8 cellular contexts compared by ENCODE assay signal in the genomic region with DNA sequence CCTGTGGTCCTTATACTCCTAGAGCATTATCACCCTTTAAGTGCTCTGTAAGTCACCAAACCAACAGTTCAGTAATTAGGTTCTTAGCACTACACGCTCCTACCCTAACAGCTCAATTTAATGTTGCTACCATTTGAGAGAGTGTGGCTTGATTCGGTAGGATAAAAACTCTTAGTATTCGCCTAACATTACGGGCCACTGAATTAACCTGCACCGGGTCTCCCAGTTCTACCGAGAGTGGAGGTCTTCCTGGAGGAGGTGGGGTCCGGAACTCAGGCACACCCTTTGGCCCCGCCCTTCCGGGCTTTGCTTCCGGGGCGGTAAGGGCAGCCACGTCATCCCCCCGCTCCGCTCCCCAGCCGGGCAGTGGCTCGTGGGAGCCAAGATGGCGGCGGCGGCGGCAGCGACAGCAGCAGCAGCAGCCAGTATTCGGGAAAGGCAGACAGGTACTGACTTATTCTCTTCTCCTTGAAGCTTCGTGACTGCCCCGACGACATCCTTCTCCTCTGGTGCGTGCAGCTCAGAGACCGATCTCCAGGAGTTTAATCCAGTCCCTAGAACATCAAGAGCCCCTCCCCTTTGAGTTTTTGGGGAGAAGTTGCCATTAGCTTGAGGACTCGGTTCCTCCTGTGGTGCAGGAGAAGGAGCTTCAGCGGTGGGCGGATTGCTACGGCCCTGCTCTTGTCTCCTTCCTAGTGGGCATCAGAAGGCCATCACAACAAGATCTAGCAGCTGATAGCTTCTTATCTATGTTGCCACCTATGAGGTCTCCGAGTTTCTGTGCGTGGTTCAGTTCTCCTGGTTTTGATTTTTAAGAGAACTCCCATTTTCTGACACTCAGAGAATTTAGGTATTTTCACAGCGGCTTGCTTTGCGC. TPM values are rescaled to one million over a fixed set of nuclear protein-coding genes. Genes with fewer than 3 reads are reported as not detected.
A peak's percentile ranks its signal among the peaks of the same experiment; 100 is the strongest.
DNase-seq lines count a peak whose midpoint lies in the region; ATAC-seq and TF ChIP-seq lines count a peak whose summit lies in the region.

A gene with protein sequence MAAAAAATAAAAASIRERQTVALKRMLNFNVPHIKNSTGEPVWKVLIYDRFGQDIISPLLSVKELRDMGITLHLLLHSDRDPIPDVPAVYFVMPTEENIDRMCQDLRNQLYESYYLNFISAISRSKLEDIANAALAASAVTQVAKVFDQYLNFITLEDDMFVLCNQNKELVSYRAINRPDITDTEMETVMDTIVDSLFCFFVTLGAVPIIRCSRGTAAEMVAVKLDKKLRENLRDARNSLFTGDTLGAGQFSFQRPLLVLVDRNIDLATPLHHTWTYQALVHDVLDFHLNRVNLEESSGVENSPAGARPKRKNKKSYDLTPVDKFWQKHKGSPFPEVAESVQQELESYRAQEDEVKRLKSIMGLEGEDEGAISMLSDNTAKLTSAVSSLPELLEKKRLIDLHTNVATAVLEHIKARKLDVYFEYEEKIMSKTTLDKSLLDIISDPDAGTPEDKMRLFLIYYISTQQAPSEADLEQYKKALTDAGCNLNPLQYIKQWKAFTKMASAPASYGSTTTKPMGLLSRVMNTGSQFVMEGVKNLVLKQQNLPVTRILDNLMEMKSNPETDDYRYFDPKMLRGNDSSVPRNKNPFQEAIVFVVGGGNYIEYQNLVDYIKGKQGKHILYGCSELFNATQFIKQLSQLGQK (plus strand): TSS at position 366 of the 877 bp plus-strand sequence. CDS start 20 bp downstream, at position 386.

- intact Hi-C loops in activated B cell treated with CpG ODN at 0.5 μM for 24 hours (cut with micrococcal nuclease), result loop anchor here (1.0 to 5.0 kb wide), 7 partner anchors 63 to 1454 kb away; partner anchors contain the start of genes AP4S1, G2E3, HEATR5A and HECTD1
- intact Hi-C loops in spleen (cut with DNase I; ENCODE audit: low total_unique reads), result no loop called here

- H3K4me3 Mint-ChIP-seq in activated B cell treated with CpG ODN at 0.5 μM for 24 hours (peak within 1 kb of the TSS; percentile 93), immature natural killer cell (peak within 1 kb of the TSS; percentile 93 to 99 (median 97))

- H3K27me3 Mint-ChIP-seq in activated B cell treated with CpG ODN at 0.5 μM for 24 hours (no peaks in the 10 kb centered on the region), immature natural killer cell (ENCODE audit: low read depth in 3 of 3) (peaks cover 0 to 9% (median 2%) of the 10 kb centered on the region in 3 donors)

- CTCF ChIA-PET in AG04449 (lab: Yijun Ruan, JAX), result interaction anchor here (0.6 to 1.9 kb wide), 7 partner anchors 10 to 351 kb away, joined by 3 to 7 read pairs (median 4); no protein-coding TSS in a partner anchor
- CTCF ChIA-PET in activated B cell treated with CpG ODN at 0.5 μM for 24 hours (lab: Charles Lee), result interaction anchor here (0.5 kb wide), 1 partner anchor 31 kb away, joined by 6 read pairs; no protein-coding TSS in a partner anchor

- no peaks in the 10 kb centered on the region for H3K9me3 Mint-ChIP-seq in activated B cell treated with CpG ODN at 0.5 μM for 24 hours
- no peaks in the 10 kb centered on the region for H3K9me3 Mint-ChIP-seq in immature natural killer cell

- H3K27ac Mint-ChIP-seq in activated B cell treated with CpG ODN at 0.5 μM for 24 hours (peak within 1 kb of the TSS; percentile 93), immature natural killer cell (peak within 1 kb of the TSS; percentile 94 to 99 (median 97))

- POLR2A ChIA-PET in AG04449 (lab: Yijun Ruan, JAX) (interaction anchor here (0.6 to 1.2 kb wide), 5 partner anchors 8 to 73 kb away, joined by 3 to 7 read pairs (median 3); no protein-coding TSS in a partner anchor), activated B cell treated with CpG ODN at 0.5 μM for 24 hours (lab: Charles Lee) (interaction anchor here (0.6 to 2.9 kb wide), 9 partner anchors 36 to 1455 kb away, joined by 3 to 17 read pairs (median 5); partner anchors contain the start of genes ARHGAP5, DTD2, G2E3 and HEATR5A)

- TF ChIP-seq CTCF in AG04449 (IDR thresholded peaks at IDR 0.05; ENCODE audit: insufficient read depth, low read length, missing control alignments) (no peak), activated B cell treated with CpG ODN at 0.5 μM for 24 hours (IDR thresholded peaks at IDR 0.05) (no peak), spleen (IDR thresholded peaks at IDR 0.05 in 8 of 11, conservative IDR thresholded peaks at IDR 0.05 in 3 of 11) (no peak)

- H3K4me3 ChIP-seq in AG04449 (ENCODE audit: low read depth, low read length), result peak within 1 kb of the TSS; percentile 82
- H3K4me3 ChIP-seq in spleen, result peak within 1 kb of the TSS; percentile 56 to 80 (median 66)

- no peak for DNase-seq in AG04449 (ENCODE audit: low read depth, low spot score)
- DNase-seq in NCI-H226, result peak; percentile 86
- DNase-seq in activated B cell treated with CpG ODN at 0.5 μM for 24 hours, result peak; percentile 92
- DNase-seq in caudate nucleus (lab: John Stamatoyannopoulos, UW), result peak; percentile 33 to 95 (median 89)
- peak; percentile 87 to 88 (median 87) for DNase-seq in immature natural killer cell
- DNase-seq in spleen, result peak; percentile 99

- H3K27ac ChIP-seq in caudate nucleus (ENCODE audit: low read depth, low read length) (peak within 1 kb of the TSS; percentile 79), spleen (peak within 1 kb of the TSS; percentile 79 to 96 (median 91))

- peaks cover 0 to 6% (median 0%) of the 10 kb centered on the region in 6 donors for H3K36me3 ChIP-seq in spleen

- ATAC-seq in GM18907 (IDR thresholded peaks at IDR 0.05; ENCODE audit: unreplicated experiment) (peak; percentile 94), HG03159 (IDR thresholded peaks at IDR 0.05; ENCODE audit: unreplicated experiment) (peak; percentile 91), activated B cell treated with CpG ODN at 0.5 μM for 24 hours (ENCODE audit: low read depth) (peak; percentile 97)

- no peaks in the 10 kb centered on the region for H3K9me3 ChIP-seq in spleen

- H3K36me3 Mint-ChIP-seq in activated B cell treated with CpG ODN at 0.5 μM for 24 hours (ENCODE audit: low read depth), result peaks cover 23% of the 10 kb centered on the region
- peaks cover 0 to 3% (median 0%) of the 10 kb centered on the region in 3 donors for H3K36me3 Mint-ChIP-seq in immature natural killer cell

- 0 to 1% (median 1%) methylated on average over 24 to 35 of the region's 35 CpGs for WGBS in spleen, 5 donors

- TF ChIP-seq POLR2A in spleen (IDR thresholded peaks at IDR 0.05), result peak; percentile 45 to 88 (median 88)

- H3K4me1 Mint-ChIP-seq in activated B cell treated with CpG ODN at 0.5 μM for 24 hours (peaks cover 47% of the 10 kb centered on the region), immature natural killer cell (peaks cover 40 to 58% of the 10 kb centered on the region in 2 donors)

- H3K27me3 ChIP-seq in spleen (replicated peaks in 1 of 7), result no peaks in the 10 kb centered on the region

- H3K4me1 ChIP-seq in spleen, result peaks cover 18 to 62% (median 54%) of the 10 kb centered on the region in 6 donors

RNA-seq across cellular contexts. Expression of the gene that starts here (rescaled TPM):
- total RNA-seq in activated B cell treated with CpG ODN at 0.5 μM for 24 hours, result 70.1 and 83.6 TPM in 2 replicates
- polyA plus RNA-seq in immature natural killer cell, result 10 to 100 TPM; 47.3 to 72.6 (median 67.6) TPM
- total RNA-seq in spleen, result 100 to 1,000 TPM in 1 of 7 donors, 10 to 100 TPM in 6; 57.9 to 105 (median 92.4) TPM
- 10 to 100 TPM; 45.7 to 62.5 (median 53.2) TPM for polyA plus RNA-seq in spleen
